In genomic region chr1:70075751-70076150, GRCh38 we compare ENCODE assay signal across 23 cellular contexts.
"Had no signal": no experiment of that assay in that cellular context is flagged by ENCODE, and none has a peak within 500 bp of the region (broad histone marks: within the 10 kb centered on the region; RNA-seq: fewer than 3 reads in every experiment).

No MANE protein-coding gene starts in this region.

- H3K4me1 Mint-ChIP-seq: immature natural killer cell, naive B cell had no signal

- FAIRE-seq: endometrium, kidney had no signal

- H3K9me3 ChIP-seq: colonic mucosa, esophagus muscularis mucosa, gastrocnemius medialis, neutrophil, stomach, thoracic aorta, transverse colon had no signal

- H3K36me3 Mint-ChIP-seq: immature natural killer cell, naive B cell had no signal

- DNase-seq: colonic mucosa; effector CD8-positive, alpha-beta T cell; gastrocnemius medialis; glutamatergic neuron; immature natural killer cell; kidney; left cardiac atrium; left ventricle myocardium superior; mesendoderm; naive B cell; posterior cingulate gyrus; stimulated activated CD4-positive, alpha-beta T cell treated with anti-CD3 and anti-CD28 coated beads, Interleukin-12 subunit alpha, Interleukin-12 subunit beta, amount 100 ng/mL, for 4 hours; stimulated activated naive CD4-positive, alpha-beta T cell; stomach; substantia nigra; transverse colon had no signal

- H3K4me3 ChIP-seq: colonic mucosa, esophagus muscularis mucosa, gastrocnemius medialis, lung, stomach, thoracic aorta, transverse colon had no signal

- H3K4me3 Mint-ChIP-seq: immature natural killer cell, naive B cell, nephron had no signal

- H3K27ac ChIP-seq: colonic mucosa, esophagus muscularis mucosa, gastrocnemius medialis, neutrophil, stomach, thoracic aorta, transverse colon had no signal

- ATAC-seq: gastrocnemius medialis, left cardiac atrium, left ventricle myocardium superior, sciatic nerve had no signal

- H3K36me3 ChIP-seq: colonic mucosa, esophagus muscularis mucosa, gastrocnemius medialis, neutrophil, stomach, thoracic aorta, transverse colon had no signal

- H3K9me3 Mint-ChIP-seq: naive B cell, nephron had no signal

- H3K27me3 ChIP-seq: colonic mucosa, esophagus muscularis mucosa, gastrocnemius medialis, neutrophil, stomach, transverse colon had no signal

- H3K4me1 ChIP-seq: colonic mucosa, gastrocnemius medialis, stomach had no signal

- H3K27ac Mint-ChIP-seq: immature natural killer cell, naive B cell, nephron had no signal
